3 cellular contexts compared by ENCODE assay signal in the genomic region with DNA sequence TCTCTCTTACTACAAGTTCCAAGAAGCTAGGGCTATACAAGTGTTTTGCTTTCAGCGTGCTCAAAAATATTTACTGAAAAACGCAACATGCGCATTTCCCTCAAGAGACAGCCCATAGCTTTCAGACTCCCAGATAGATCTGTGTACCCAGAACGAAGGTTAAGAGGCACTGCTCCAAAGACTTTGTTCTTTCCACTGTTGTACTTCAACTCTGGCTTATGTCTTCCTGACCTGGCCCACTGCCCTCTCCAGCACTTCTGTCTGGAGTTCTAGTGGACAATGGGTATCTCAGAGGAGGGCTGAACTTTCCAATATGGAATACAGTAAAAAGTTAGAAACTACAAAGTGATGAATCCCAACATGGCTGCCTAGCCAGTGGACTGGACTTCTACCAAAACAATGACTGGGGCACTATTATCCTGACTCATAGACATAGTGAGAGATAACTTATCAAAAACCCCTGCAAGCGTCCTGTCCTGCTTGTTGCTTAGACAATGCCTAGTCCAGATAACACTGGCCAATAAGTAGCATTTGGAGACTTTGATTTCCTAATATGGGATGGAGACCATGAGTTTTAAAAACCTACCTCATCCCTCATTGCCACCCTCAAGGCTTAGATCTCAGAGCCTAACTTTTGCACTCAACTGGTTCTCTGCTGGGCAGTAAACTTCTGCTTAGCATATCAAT.
TF ChIP-seq lines count a peak whose summit lies in the region.

No MANE protein-coding gene starts in this region.

TF ChIP-seq in liver, 16 proteins besides CTCF, POLR2A, EP300 and RAD21:
- TF ChIP-seq TAF1 (conservative IDR thresholded peaks at IDR 0.05), result no peak
- no peak for TF ChIP-seq FOXA1 (IDR thresholded peaks at IDR 0.05)
- TF ChIP-seq, protein P1, sequence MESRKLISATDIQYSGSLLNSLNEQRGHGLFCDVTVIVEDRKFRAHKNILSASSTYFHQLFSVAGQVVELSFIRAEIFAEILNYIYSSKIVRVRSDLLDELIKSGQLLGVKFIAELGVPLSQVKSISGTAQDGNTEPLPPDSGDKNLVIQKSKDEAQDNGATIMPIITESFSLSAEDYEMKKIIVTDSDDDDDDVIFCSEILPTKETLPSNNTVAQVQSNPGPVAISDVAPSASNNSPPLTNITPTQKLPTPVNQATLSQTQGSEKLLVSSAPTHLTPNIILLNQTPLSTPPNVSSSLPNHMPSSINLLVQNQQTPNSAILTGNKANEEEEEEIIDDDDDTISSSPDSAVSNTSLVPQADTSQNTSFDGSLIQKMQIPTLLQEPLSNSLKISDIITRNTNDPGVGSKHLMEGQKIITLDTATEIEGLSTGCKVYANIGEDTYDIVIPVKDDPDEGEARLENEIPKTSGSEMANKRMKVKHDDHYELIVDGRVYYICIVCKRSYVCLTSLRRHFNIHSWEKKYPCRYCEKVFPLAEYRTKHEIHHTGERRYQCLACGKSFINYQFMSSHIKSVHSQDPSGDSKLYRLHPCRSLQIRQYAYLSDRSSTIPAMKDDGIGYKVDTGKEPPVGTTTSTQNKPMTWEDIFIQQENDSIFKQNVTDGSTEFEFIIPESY (IDR thresholded peaks at IDR 0.05), result no peak
- TF ChIP-seq, protein P2, sequence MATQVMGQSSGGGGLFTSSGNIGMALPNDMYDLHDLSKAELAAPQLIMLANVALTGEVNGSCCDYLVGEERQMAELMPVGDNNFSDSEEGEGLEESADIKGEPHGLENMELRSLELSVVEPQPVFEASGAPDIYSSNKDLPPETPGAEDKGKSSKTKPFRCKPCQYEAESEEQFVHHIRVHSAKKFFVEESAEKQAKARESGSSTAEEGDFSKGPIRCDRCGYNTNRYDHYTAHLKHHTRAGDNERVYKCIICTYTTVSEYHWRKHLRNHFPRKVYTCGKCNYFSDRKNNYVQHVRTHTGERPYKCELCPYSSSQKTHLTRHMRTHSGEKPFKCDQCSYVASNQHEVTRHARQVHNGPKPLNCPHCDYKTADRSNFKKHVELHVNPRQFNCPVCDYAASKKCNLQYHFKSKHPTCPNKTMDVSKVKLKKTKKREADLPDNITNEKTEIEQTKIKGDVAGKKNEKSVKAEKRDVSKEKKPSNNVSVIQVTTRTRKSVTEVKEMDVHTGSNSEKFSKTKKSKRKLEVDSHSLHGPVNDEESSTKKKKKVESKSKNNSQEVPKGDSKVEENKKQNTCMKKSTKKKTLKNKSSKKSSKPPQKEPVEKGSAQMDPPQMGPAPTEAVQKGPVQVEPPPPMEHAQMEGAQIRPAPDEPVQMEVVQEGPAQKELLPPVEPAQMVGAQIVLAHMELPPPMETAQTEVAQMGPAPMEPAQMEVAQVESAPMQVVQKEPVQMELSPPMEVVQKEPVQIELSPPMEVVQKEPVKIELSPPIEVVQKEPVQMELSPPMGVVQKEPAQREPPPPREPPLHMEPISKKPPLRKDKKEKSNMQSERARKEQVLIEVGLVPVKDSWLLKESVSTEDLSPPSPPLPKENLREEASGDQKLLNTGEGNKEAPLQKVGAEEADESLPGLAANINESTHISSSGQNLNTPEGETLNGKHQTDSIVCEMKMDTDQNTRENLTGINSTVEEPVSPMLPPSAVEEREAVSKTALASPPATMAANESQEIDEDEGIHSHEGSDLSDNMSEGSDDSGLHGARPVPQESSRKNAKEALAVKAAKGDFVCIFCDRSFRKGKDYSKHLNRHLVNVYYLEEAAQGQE (IDR thresholded peaks at IDR 0.05), result no peak
- no peak for TF ChIP-seq YY1 (IDR thresholded peaks at IDR 0.05)
- TF ChIP-seq NR2F2 (IDR thresholded peaks at IDR 0.05), result peak; percentile 32
- no peak for TF ChIP-seq EGR1 (IDR thresholded peaks at IDR 0.05; ENCODE audit: low read depth in 2 of 2)
- TF ChIP-seq RXRA (IDR thresholded peaks at IDR 0.05), result peak; percentile 60 to 66
- no peak for TF ChIP-seq GABPA (IDR thresholded peaks at IDR 0.05 in 1 of 2, conservative IDR thresholded peaks at IDR 0.05 in 1 of 2)
- TF ChIP-seq SP1 (IDR thresholded peaks at IDR 0.05), result peak; percentile 28
- no peak for TF ChIP-seq FOXA2 (IDR thresholded peaks at IDR 0.05)
- TF ChIP-seq, protein P3, sequence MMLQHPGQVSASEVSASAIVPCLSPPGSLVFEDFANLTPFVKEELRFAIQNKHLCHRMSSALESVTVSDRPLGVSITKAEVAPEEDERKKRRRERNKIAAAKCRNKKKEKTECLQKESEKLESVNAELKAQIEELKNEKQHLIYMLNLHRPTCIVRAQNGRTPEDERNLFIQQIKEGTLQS (IDR thresholded peaks at IDR 0.05), result no peak
- peak; percentile 71 for TF ChIP-seq HNF4G (IDR thresholded peaks at IDR 0.05)
- peak; percentile 92 to 95 for TF ChIP-seq HNF4A (conservative IDR thresholded peaks at IDR 0.05)
- TF ChIP-seq MAX (IDR thresholded peaks at IDR 0.05), result no peak
- TF ChIP-seq JUND (IDR thresholded peaks at IDR 0.05), result no peak

TF ChIP-seq in HepG2, 621 proteins besides CTCF, POLR2A, EP300 and RAD21 (continues in another document):
- TF ChIP-seq ZNF569 (CRISPR knock-in tag; IDR thresholded peaks at IDR 0.05; ENCODE audit: borderline replicate concordance), result no peak
- TF ChIP-seq TCF12 (IDR thresholded peaks at IDR 0.05), result no peak
- no peak for TF ChIP-seq TCF12 (CRISPR knock-in tag; IDR thresholded peaks at IDR 0.05)
- no peak for TF ChIP-seq ZNF18 (CRISPR knock-in tag; IDR thresholded peaks at IDR 0.05; ENCODE audit: insufficient replicate concordance)
- TF ChIP-seq PRDM4 (CRISPR knock-in tag; IDR thresholded peaks at IDR 0.05; ENCODE audit: borderline replicate concordance), result no peak
- TF ChIP-seq POLR2G (IDR thresholded peaks at IDR 0.05; ENCODE audit: low read depth, low read length), result no peak
- no peak for TF ChIP-seq ATF4 (CRISPR knock-in tag; IDR thresholded peaks at IDR 0.05)
- TF ChIP-seq, protein P4, sequence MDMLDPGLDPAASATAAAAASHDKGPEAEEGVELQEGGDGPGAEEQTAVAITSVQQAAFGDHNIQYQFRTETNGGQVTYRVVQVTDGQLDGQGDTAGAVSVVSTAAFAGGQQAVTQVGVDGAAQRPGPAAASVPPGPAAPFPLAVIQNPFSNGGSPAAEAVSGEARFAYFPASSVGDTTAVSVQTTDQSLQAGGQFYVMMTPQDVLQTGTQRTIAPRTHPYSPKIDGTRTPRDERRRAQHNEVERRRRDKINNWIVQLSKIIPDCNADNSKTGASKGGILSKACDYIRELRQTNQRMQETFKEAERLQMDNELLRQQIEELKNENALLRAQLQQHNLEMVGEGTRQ (IDR thresholded peaks at IDR 0.05; ENCODE audit: low read depth, low read length), result no peak
- TF ChIP-seq, protein P4 (CRISPR knock-in tag; IDR thresholded peaks at IDR 0.05; ENCODE audit: borderline replicate concordance), result no peak
- no peak for TF ChIP-seq HNRNPK (IDR thresholded peaks at IDR 0.05; ENCODE audit: low read depth, low read length, poor library complexity, severe bottlenecking)
- TF ChIP-seq HNRNPUL1 (IDR thresholded peaks at IDR 0.05; ENCODE audit: low read depth, low read length), result no peak

TF ChIP-seq in GM12878, 131 proteins besides CTCF, POLR2A, EP300 and RAD21:
- TF ChIP-seq TCF3 (IDR thresholded peaks at IDR 0.05; ENCODE audit: borderline replicate concordance, insufficient read depth, low read depth, low read length), result no peak
- no peak for TF ChIP-seq ZBTB11 (CRISPR knock-in tag; IDR thresholded peaks at IDR 0.05)
- TF ChIP-seq RBBP5 (conservative IDR thresholded peaks at IDR 0.05), result no peak
- no peak for TF ChIP-seq EGR1 (IDR thresholded peaks at IDR 0.05; ENCODE audit: borderline replicate concordance in 1 of 2, low read depth in 2 of 2, low read length in 2 of 2)
- TF ChIP-seq PAX5 (IDR thresholded peaks at IDR 0.05; ENCODE audit: borderline replicate concordance, low read depth, low read length), result no peak
- TF ChIP-seq HCFC1 (IDR thresholded peaks at IDR 0.05; ENCODE audit: low read length), result no peak
- TF ChIP-seq NBN (IDR thresholded peaks at IDR 0.05), result no peak
- TF ChIP-seq FOS (IDR thresholded peaks at IDR 0.05; ENCODE audit: borderline replicate concordance, extremely low read depth, insufficient read length), result no peak
- no peak for TF ChIP-seq BMI1 (IDR thresholded peaks at IDR 0.05; ENCODE audit: borderline replicate concordance)
- TF ChIP-seq ELK1 (IDR thresholded peaks at IDR 0.05; ENCODE audit: low read depth, low read length), result no peak
- TF ChIP-seq BCLAF1 (IDR thresholded peaks at IDR 0.05), result no peak
- no peak for TF ChIP-seq STAT3 (IDR thresholded peaks at IDR 0.05; ENCODE audit: low read depth, low read length)
- TF ChIP-seq CREB1 (IDR thresholded peaks at IDR 0.05; ENCODE audit: low read depth), result no peak
- no peak for TF ChIP-seq YY1 (IDR thresholded peaks at IDR 0.05; ENCODE audit: low read depth, low read length)
- TF ChIP-seq SIX5 (IDR thresholded peaks at IDR 0.05; ENCODE audit: low read depth, low read length, severe bottlenecking), result no peak
- TF ChIP-seq SRF (IDR thresholded peaks at IDR 0.05; ENCODE audit: low read depth in 2 of 2, low read length in 2 of 2), result no peak
- TF ChIP-seq MAX (IDR thresholded peaks at IDR 0.05; ENCODE audit: low read depth, low read length), result no peak
- no peak for TF ChIP-seq BRCA1 (IDR thresholded peaks at IDR 0.05; ENCODE audit: low read depth, low read length)
- TF ChIP-seq, protein P3 (IDR thresholded peaks at IDR 0.05; ENCODE audit: borderline replicate concordance, extremely low read depth, low read depth, low read length), result no peak
